Comparison of ENCODE assay signal across 11 cellular contexts in the genomic region with DNA sequence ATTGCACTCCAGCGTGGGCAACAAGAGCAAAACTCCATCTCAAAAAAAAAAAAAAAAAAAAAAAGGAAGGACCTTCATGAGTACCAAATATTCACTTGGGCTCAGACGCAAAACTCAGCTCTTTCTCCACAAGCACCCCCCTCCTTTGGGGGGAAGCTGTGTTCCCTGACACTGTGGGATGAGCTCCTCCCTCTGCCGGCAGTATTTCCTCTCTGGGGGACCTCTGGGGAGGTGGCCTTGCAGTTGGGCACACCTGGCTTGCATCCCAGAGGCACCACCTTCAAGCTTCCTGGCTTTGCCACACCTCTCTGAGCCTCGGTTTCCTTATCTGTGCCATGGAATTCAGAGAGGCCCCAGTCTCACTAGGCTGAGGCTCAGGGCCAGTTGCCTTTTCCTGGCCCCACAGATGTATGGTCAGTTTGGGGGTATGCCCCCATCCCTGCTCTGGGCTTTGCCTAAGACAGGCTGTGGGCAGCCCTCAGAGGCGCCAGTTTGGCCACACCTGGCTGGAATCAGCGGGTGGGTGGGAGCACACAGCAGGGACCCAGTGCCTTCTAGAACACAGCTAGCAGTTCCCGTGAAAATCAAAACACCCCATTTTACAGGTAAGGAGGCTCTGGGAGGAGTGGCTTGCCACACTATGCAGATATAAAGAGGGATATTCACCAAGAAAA.
DNase-seq lines count a peak whose midpoint lies in the region; ATAC-seq, FAIRE-seq and TF ChIP-seq lines count a peak whose summit lies in the region.
"Had no signal": no experiment of that assay in that cellular context is flagged by ENCODE, and none has a peak within 500 bp of the region (broad histone marks: within the 10 kb centered on the region; RNA-seq: fewer than 3 reads in every experiment).

No MANE protein-coding gene starts in this region.

- H3K36me3 ChIP-seq in CD8-positive, alpha-beta T cell (ENCODE audit: insufficient read depth, low read length) = no peaks in the 10 kb centered on the region
- H3K36me3 ChIP-seq in keratinocyte (ENCODE audit: control insufficient read depth in 2 of 2, extremely low read depth in 1 of 2, insufficient read depth in 2 of 2, low read length in 2 of 2) = peaks cover 16 to 22% of the 10 kb centered on the region in 2 experiments
- no peaks in the 10 kb centered on the region for H3K36me3 ChIP-seq in skeletal muscle satellite cell (ENCODE audit: insufficient read depth, low read length)
- no peaks in the 10 kb centered on the region for H3K36me3 ChIP-seq in small intestine (ENCODE audit: control insufficient read depth in 2 of 2, insufficient read depth in 2 of 2, low read length in 2 of 2)

- DNase-seq in CD8-positive, alpha-beta T cell = no peak
- DNase-seq in keratinocyte (ENCODE audit: low read depth, low spot score) = no peak
- DNase-seq in NCI-H2081 (lab: John Stamatoyannopoulos, UW) = no peak
- DNase-seq in small intestine = no peak
- DNase-seq in stimulated activated CD4-positive, alpha-beta T cell treated with anti-CD3 and anti-CD28 coated beads, Interleukin-4, amount 100 ng/mL, for 24 hours = no peak
- DNase-seq: activated CD4-positive, alpha-beta T cell treated with anti-CD3 and anti-CD28 coated beads, Interleukin-2, amount 50 U/mL, for 48 hours had no signal

- POLR2A ChIA-PET in CD8-positive, alpha-beta T cell (lab: Charles Lee) = interaction anchor here (0.6 to 1.8 kb wide), 4 partner anchors 11 to 195 kb away, joined by 3 to 5 read pairs (median 4); a partner anchor contains a TSS

- H3K9ac ChIP-seq in keratinocyte (ENCODE audit: control insufficient read depth, extremely low read depth, insufficient read depth, low read length) (peak overlapping the region; percentile 1), skeletal muscle satellite cell (ENCODE audit: low read depth, low read length) (no peak overlapping the region)

- no peaks in the 10 kb centered on the region for H3K27me3 ChIP-seq in CD8-positive, alpha-beta T cell (ENCODE audit: insufficient read depth, low read length)
- no peaks in the 10 kb centered on the region for H3K27me3 ChIP-seq in keratinocyte (ENCODE audit: control insufficient read depth, extremely low read depth, insufficient read depth, low read length)
- H3K27me3 ChIP-seq in skeletal muscle satellite cell (ENCODE audit: control insufficient read depth, insufficient read depth, low read length) = no peaks in the 10 kb centered on the region
- H3K27me3 ChIP-seq in small intestine (ENCODE audit: control insufficient read depth in 2 of 2, insufficient read depth in 2 of 2, low read length in 2 of 2) = no peaks in the 10 kb centered on the region

- H3K27me3 Mint-ChIP-seq in CD8-positive, alpha-beta T cell (ENCODE audit: low read depth) = no peaks in the 10 kb centered on the region
- H3K27me3 Mint-ChIP-seq in activated T-helper 17 cell treated with anti-CD3 and anti-CD28 coated beads, Interleukin-2, amount 50 U/mL, for 72 hours = peaks cover 3% of the 10 kb centered on the region

- H3K4me3 Mint-ChIP-seq in CD8-positive, alpha-beta T cell = peak overlapping the region; percentile 85
- H3K4me3 Mint-ChIP-seq in activated T-helper 17 cell treated with anti-CD3 and anti-CD28 coated beads, Interleukin-2, amount 50 U/mL, for 72 hours = peak overlapping the region; percentile 78

- no peak for FAIRE-seq in keratinocyte (lab: Jason Lieb, UNC)
- FAIRE-seq in small intestine (lab: Jason Lieb, UNC) = no peak
- FAIRE-seq: colon had no signal

- H3K27ac ChIP-seq in CD8-positive, alpha-beta T cell (ENCODE audit: low read depth, low read length) = no peak overlapping the region
- H3K27ac ChIP-seq in keratinocyte (ENCODE audit: control insufficient read depth, insufficient read depth, low read length) = peak overlapping the region; percentile 17
- H3K27ac ChIP-seq in small intestine (ENCODE audit: low read depth in 1 of 2, low read length in 1 of 2) = peak overlapping the region in 1 of 2 donors; percentile 57

- no peaks in the 10 kb centered on the region for H3K36me3 Mint-ChIP-seq in CD8-positive, alpha-beta T cell
- H3K36me3 Mint-ChIP-seq in activated T-helper 17 cell treated with anti-CD3 and anti-CD28 coated beads, Interleukin-2, amount 50 U/mL, for 72 hours (ENCODE audit: low read depth) = no peaks in the 10 kb centered on the region

- peak overlapping the region; percentile 94 for H3K4me2 ChIP-seq in keratinocyte (ENCODE audit: control insufficient read depth, extremely low read depth, insufficient read depth, low read depth, low read length)
- H3K4me2 ChIP-seq in skeletal muscle satellite cell (ENCODE audit: low read length) = peak overlapping the region; percentile 9

- H4K20me1 ChIP-seq in keratinocyte (ENCODE audit: control insufficient read depth, extremely low read depth, insufficient read depth, low read length) = no peaks in the 10 kb centered on the region

- H2AFZ ChIP-seq in keratinocyte (ENCODE audit: control insufficient read depth, low read length) = no peak overlapping the region

- peaks cover 6% of the 10 kb centered on the region for H3K9me3 Mint-ChIP-seq in CD8-positive, alpha-beta T cell
- peaks cover 5% of the 10 kb centered on the region for H3K9me3 Mint-ChIP-seq in activated T-helper 17 cell treated with anti-CD3 and anti-CD28 coated beads, Interleukin-2, amount 50 U/mL, for 72 hours

- H3K4me1 ChIP-seq in CD8-positive, alpha-beta T cell (ENCODE audit: insufficient read depth, low read length) = peaks cover 35% of the 10 kb centered on the region
- peaks cover 46% of the 10 kb centered on the region for H3K4me1 ChIP-seq in keratinocyte (ENCODE audit: control insufficient read depth, extremely low read depth, insufficient read depth, low read length)
- H3K4me1 ChIP-seq in skeletal muscle satellite cell (ENCODE audit: control insufficient read depth, insufficient read depth, low read length) = peaks cover 38% of the 10 kb centered on the region
- H3K4me1 ChIP-seq in small intestine (ENCODE audit: control insufficient read depth in 2 of 2, insufficient read depth in 1 of 2, low read depth in 1 of 2, low read length in 1 of 2) = peaks cover 0 to 10% of the 10 kb centered on the region in 2 donors

- 65 to 70% (median 67%) methylated on average over 6 to 7 of the region's 7 CpGs for WGBS in small intestine, 3 donors

- no peak for ATAC-seq in CD8-positive, alpha-beta T cell
- no peak for ATAC-seq in activated T-helper 17 cell treated with anti-CD3 and anti-CD28 coated beads, Interleukin-2, amount 50 U/mL, for 72 hours (replicated peaks)
- ATAC-seq in HG03196 (IDR thresholded peaks at IDR 0.05; ENCODE audit: unreplicated experiment) = no peak
- ATAC-seq: K562 had no signal

- CTCF ChIA-PET in CD8-positive, alpha-beta T cell (lab: Charles Lee) = interaction anchor here (0.6 to 1.2 kb wide), 5 partner anchors 8 to 193 kb away, joined by 3 to 4 read pairs (median 3); no protein-coding TSS in a partner anchor

- no peak for TF ChIP-seq CTCF in CD8-positive, alpha-beta T cell (IDR thresholded peaks at IDR 0.05)
- TF ChIP-seq CTCF in keratinocyte (optimal IDR thresholded peaks at IDR 0.05 in 1 of 3, IDR thresholded peaks at IDR 0.05 in 1 of 3, conservative IDR thresholded peaks at IDR 0.05 in 1 of 3; ENCODE audit: extremely low read depth in 1 of 3, insufficient read depth in 2 of 3, low read length in 3 of 3) = no peak

- intact Hi-C loops in CD8-positive, alpha-beta T cell (cut with DNase I, micrococcal nuclease) = loop anchor here in 1 of 2 experiments (5.0 kb wide), 1 partner anchor 158 kb away; a partner anchor contains a TSS

- H3K4me3 ChIP-seq in CD8-positive, alpha-beta T cell (ENCODE audit: low read depth, low read length) = no peak overlapping the region
- peak overlapping the region in 2 of 3 experiments; percentile 16 to 62 for H3K4me3 ChIP-seq in keratinocyte (ENCODE audit: control insufficient read depth in 2 of 3, extremely low read depth in 1 of 3, insufficient read depth in 2 of 3, low read depth in 1 of 3, low read length in 3 of 3)
- H3K4me3 ChIP-seq in skeletal muscle satellite cell (ENCODE audit: low read length) = no peak overlapping the region
- no peak overlapping the region for H3K4me3 ChIP-seq in small intestine (ENCODE audit: low read depth in 1 of 2, low read length in 2 of 2)
- H3K4me3 ChIP-seq: K562 had no signal

- peaks cover 31% of the 10 kb centered on the region for H3K4me1 Mint-ChIP-seq in CD8-positive, alpha-beta T cell (ENCODE audit: low read depth)
- peaks cover 5% of the 10 kb centered on the region for H3K4me1 Mint-ChIP-seq in activated T-helper 17 cell treated with anti-CD3 and anti-CD28 coated beads, Interleukin-2, amount 50 U/mL, for 72 hours

- H3K9me3 ChIP-seq in CD8-positive, alpha-beta T cell (ENCODE audit: low read length) = no peaks in the 10 kb centered on the region
- H3K9me3 ChIP-seq in keratinocyte (ENCODE audit: control insufficient read depth, low read depth, low read length) (no peaks in the 10 kb centered on the region), skeletal muscle satellite cell (replicated peaks; ENCODE audit: low read length) (no peaks in the 10 kb centered on the region), small intestine (ENCODE audit: control insufficient read depth, low read depth) (no peaks in the 10 kb centered on the region)

- peaks cover 29% of the 10 kb centered on the region for H3K79me2 ChIP-seq in keratinocyte (ENCODE audit: control insufficient read depth, insufficient read depth, low read length)

- no peak overlapping the region for H3K27ac Mint-ChIP-seq in CD8-positive, alpha-beta T cell
- no peak overlapping the region for H3K27ac Mint-ChIP-seq in activated T-helper 17 cell treated with anti-CD3 and anti-CD28 coated beads, Interleukin-2, amount 50 U/mL, for 72 hours

- peaks cover 3% of the 10 kb centered on the region for H3K9me1 ChIP-seq in keratinocyte (ENCODE audit: control insufficient read depth, extremely low read depth, insufficient read depth, low read length)

- dilution Hi-C loops in keratinocyte (cut with MboI; ENCODE audit: extremely low pct_ligation_motif_present, low sequenced_read_pairs) = no loop called here

Comparison
In these comparisons a context has a peak if more than half of its experiments do, and no peak if none do; other contexts are left out.
1. H3K4me3 ChIP-seq: peak in keratinocyte (2 of 3); none in CD8-positive, alpha-beta T cell (single experiment), skeletal muscle satellite cell (single experiment) and small intestine (0 of 2).